In genomic region chr11:17810736-17811135, GRCh38 we compare ENCODE assay signal across 16 cellular contexts.
A peak's percentile ranks its signal among the peaks of the same experiment; 100 is the strongest.
DNase-seq lines count a peak whose midpoint lies in the region; ATAC-seq and TF ChIP-seq lines count a peak whose summit lies in the region.
"Had no signal": no experiment of that assay in that cellular context is flagged by ENCODE, and none has a peak within 500 bp of the region (broad histone marks: within the 10 kb centered on the region; RNA-seq: fewer than 3 reads in every experiment).

No MANE protein-coding gene starts in this region.

- H3K4me3 ChIP-seq in BE2C (ENCODE audit: low read depth, low read length): no peak overlapping the region
- H3K4me3 ChIP-seq in MG63: no peak overlapping the region
- H3K4me3 ChIP-seq in prostate gland: no peak overlapping the region
- H3K4me3 ChIP-seq: transverse colon had no signal

- no peak for ATAC-seq in CD4-positive, alpha-beta T cell (ENCODE audit: poor library complexity)
- no peak for ATAC-seq in HG02885 (IDR thresholded peaks at IDR 0.05; ENCODE audit: poor library complexity, unreplicated experiment)
- no peak for ATAC-seq in activated CD8-positive, alpha-beta memory T cell treated with anti-CD3 and anti-CD28 coated beads, Interleukin-2, amount 10 ng/mL, durations not matched to agents 7 days and 5 days
- ATAC-seq: activated CD4-positive, alpha-beta T cell treated with anti-CD3 and anti-CD28 coated beads for 36 hours had no signal

- H3K9me3 ChIP-seq in BE2C (no peaks in the 10 kb centered on the region), MG63 (no peaks in the 10 kb centered on the region), prostate gland (no peaks in the 10 kb centered on the region)
- no peaks in the 10 kb centered on the region for H3K9me3 ChIP-seq in CD4-positive, alpha-beta T cell (ENCODE audit: control insufficient read depth, low read length)
- H3K9me3 ChIP-seq: transverse colon had no signal

- TF ChIP-seq POLR2A in prostate gland (IDR thresholded peaks at IDR 0.05): no peak

- H3K36me3 ChIP-seq in BE2C (no peaks in the 10 kb centered on the region), MG63 (no peaks in the 10 kb centered on the region), prostate gland (no peaks in the 10 kb centered on the region)
- H3K36me3 ChIP-seq: transverse colon had no signal

- no peaks in the 10 kb centered on the region for H3K27me3 ChIP-seq in BE2C
- H3K27me3 ChIP-seq in MG63: no peaks in the 10 kb centered on the region
- H3K27me3 ChIP-seq in CD4-positive, alpha-beta T cell (ENCODE audit: control insufficient read depth, insufficient read depth, low read length): no peaks in the 10 kb centered on the region
- no peaks in the 10 kb centered on the region for H3K27me3 ChIP-seq in prostate gland (replicated peaks; ENCODE audit: insufficient read depth)
- H3K27me3 ChIP-seq: transverse colon had no signal

- 16% methylated on average over 3 of the region's 3 CpGs for WGBS in prostate gland

- no peaks in the 10 kb centered on the region for H3K27me3 Mint-ChIP-seq in CD4-positive, alpha-beta T cell
- H3K27me3 Mint-ChIP-seq in activated CD8-positive, alpha-beta memory T cell treated with anti-CD3 and anti-CD28 coated beads, Interleukin-2, amount 10 ng/mL, durations not matched to agents 7 days and 5 days: no peaks in the 10 kb centered on the region
- H3K27me3 Mint-ChIP-seq: activated CD4-positive, alpha-beta T cell treated with anti-CD3 and anti-CD28 coated beads for 36 hours; activated naive CD8-positive, alpha-beta T cell; dendritic cell treated with granulocyte-macrophage colony-stimulating factor and Interleukin-4, amounts not matched to agents 40 ng/mL and 50 ng/mL, for 4 days; IgD-negative memory B cell had no signal

- no peak overlapping the region for H3K27ac ChIP-seq in CD4-positive, alpha-beta T cell (ENCODE audit: low read depth, low read length)
- no peak overlapping the region for H3K27ac ChIP-seq in prostate gland
- H3K27ac ChIP-seq: transverse colon had no signal

- H3K4me1 ChIP-seq in BE2C: no peaks in the 10 kb centered on the region; the same call in 1 of the 2 replicates
- H3K4me1 ChIP-seq in prostate gland (replicated peaks): peaks cover 7% of the 10 kb centered on the region

- no peaks in the 10 kb centered on the region for H3K9me3 Mint-ChIP-seq in CD4-positive, alpha-beta T cell
- no peaks in the 10 kb centered on the region for H3K9me3 Mint-ChIP-seq in activated CD8-positive, alpha-beta memory T cell treated with anti-CD3 and anti-CD28 coated beads, Interleukin-2, amount 10 ng/mL, durations not matched to agents 7 days and 5 days (ENCODE audit: low read depth)
- H3K9me3 Mint-ChIP-seq: dendritic cell treated with granulocyte-macrophage colony-stimulating factor and Interleukin-4, amounts not matched to agents 40 ng/mL and 50 ng/mL, for 4 days had no signal

- TF ChIP-seq CTCF in BE2C (IDR thresholded peaks at IDR 0.05; ENCODE audit: low read depth, low read length): no peak
- no peak for TF ChIP-seq CTCF in CD4-positive, alpha-beta T cell (IDR thresholded peaks at IDR 0.05)
- TF ChIP-seq CTCF in prostate gland (IDR thresholded peaks at IDR 0.05): no peak

- DNase-seq in BE2C: peak; percentile 20
- peak; percentile 12 for DNase-seq in MG63
- DNase-seq in cerebellar cortex (ENCODE audit: low spot score): peak; percentile 62
- peak; percentile 20 to 47 for DNase-seq in lung microvascular endothelial cell (ENCODE audit: low read depth in 2 of 2)
- no peak for DNase-seq in CD4-positive, alpha-beta T cell
- DNase-seq in activated CD8-positive, alpha-beta memory T cell treated with anti-CD3 and anti-CD28 coated beads, Interleukin-2, amount 10 ng/mL, durations not matched to agents 7 days and 5 days: no peak
- no peak for DNase-seq in prostate gland (ENCODE audit: low spot score)
- DNase-seq: activated CD4-positive, alpha-beta T cell treated with anti-CD3 and anti-CD28 coated beads for 36 hours; activated T-cell treated with anti-CD3 and anti-CD28 coated beads for 4 hours; NCI-H1105; T-helper 2 cell; transverse colon had no signal

- no peak overlapping the region for H3K4me3 Mint-ChIP-seq in CD4-positive, alpha-beta T cell
- no peak overlapping the region for H3K4me3 Mint-ChIP-seq in activated CD8-positive, alpha-beta memory T cell treated with anti-CD3 and anti-CD28 coated beads, Interleukin-2, amount 10 ng/mL, durations not matched to agents 7 days and 5 days
- H3K4me3 Mint-ChIP-seq: activated CD4-positive, alpha-beta T cell treated with anti-CD3 and anti-CD28 coated beads for 36 hours; activated naive CD8-positive, alpha-beta T cell; dendritic cell treated with granulocyte-macrophage colony-stimulating factor and Interleukin-4, amounts not matched to agents 40 ng/mL and 50 ng/mL, for 4 days; IgD-negative memory B cell had no signal

- no peak overlapping the region for H3K27ac Mint-ChIP-seq in CD4-positive, alpha-beta T cell
- H3K27ac Mint-ChIP-seq in activated CD8-positive, alpha-beta memory T cell treated with anti-CD3 and anti-CD28 coated beads, Interleukin-2, amount 10 ng/mL, durations not matched to agents 7 days and 5 days: no peak overlapping the region
- H3K27ac Mint-ChIP-seq: activated CD4-positive, alpha-beta T cell treated with anti-CD3 and anti-CD28 coated beads for 36 hours; activated naive CD8-positive, alpha-beta T cell; dendritic cell treated with granulocyte-macrophage colony-stimulating factor and Interleukin-4, amounts not matched to agents 40 ng/mL and 50 ng/mL, for 4 days; IgD-negative memory B cell had no signal

- intact Hi-C loops in CD4-positive, alpha-beta T cell (cut with DNase I, micrococcal nuclease): no loop called here
- intact Hi-C loops in prostate gland (cut with DNase I): no loop called here

- CTCF ChIA-PET in CD4-positive, alpha-beta T cell (lab: Charles Lee): interaction anchor here (1.1 kb wide), 1 partner anchor 23 kb away, joined by 3 read pairs; no protein-coding TSS in a partner anchor
- CTCF ChIA-PET in activated CD8-positive, alpha-beta memory T cell treated with anti-CD3 and anti-CD28 coated beads, Interleukin-2, amount 10 ng/mL, durations not matched to agents 7 days and 5 days (lab: Charles Lee): no interaction called here

- POLR2A ChIA-PET in CD4-positive, alpha-beta T cell (lab: Charles Lee): no interaction called here

- H3K4me1 Mint-ChIP-seq in CD4-positive, alpha-beta T cell (ENCODE audit: low read depth): no peaks in the 10 kb centered on the region
- no peaks in the 10 kb centered on the region for H3K4me1 Mint-ChIP-seq in activated CD8-positive, alpha-beta memory T cell treated with anti-CD3 and anti-CD28 coated beads, Interleukin-2, amount 10 ng/mL, durations not matched to agents 7 days and 5 days
- H3K4me1 Mint-ChIP-seq: activated CD4-positive, alpha-beta T cell treated with anti-CD3 and anti-CD28 coated beads for 36 hours had no signal

- peaks cover 21% of the 10 kb centered on the region for H3K36me3 Mint-ChIP-seq in CD4-positive, alpha-beta T cell (ENCODE audit: low read depth)
- H3K36me3 Mint-ChIP-seq in activated CD8-positive, alpha-beta memory T cell treated with anti-CD3 and anti-CD28 coated beads, Interleukin-2, amount 10 ng/mL, durations not matched to agents 7 days and 5 days: no peaks in the 10 kb centered on the region

Comparison
In these comparisons a context has a peak if more than half of its experiments do, and no peak if none do; other contexts are left out.
1. DNase-seq: peak in BE2C (single experiment), MG63 (single experiment), cerebellar cortex (single experiment) and lung microvascular endothelial cell (2 of 2); none in CD4-positive, alpha-beta T cell (0 of 10), activated CD8-positive, alpha-beta memory T cell treated with anti-CD3 and anti-CD28 coated beads, Interleukin-2, amount 10 ng/mL, durations not matched to agents 7 days and 5 days (single experiment) and prostate gland (single experiment).